14 cellular contexts compared by ENCODE assay signal in the genomic region with DNA sequence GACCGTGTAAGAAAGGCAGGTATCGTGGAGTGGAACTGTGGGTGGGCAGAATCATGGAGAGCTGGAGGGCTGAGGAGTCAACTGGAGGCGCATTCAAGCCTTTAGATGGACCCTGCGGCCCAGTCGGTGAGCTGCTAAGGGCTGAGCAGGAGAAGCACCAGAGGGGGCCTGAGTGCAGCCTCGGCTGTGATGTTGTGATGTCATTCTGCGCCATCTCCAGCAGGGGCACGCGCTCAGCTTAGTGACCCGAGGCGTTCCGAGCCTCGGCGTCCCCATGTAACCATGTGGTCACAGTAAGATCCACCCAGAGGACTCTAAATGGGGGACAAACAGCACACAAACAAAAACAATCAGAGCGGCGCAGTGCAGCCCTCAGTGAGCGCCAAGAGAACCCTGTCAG.
DNase-seq lines count a peak whose midpoint lies in the region; ATAC-seq and TF ChIP-seq lines count a peak whose summit lies in the region.
"Had no signal": no experiment of that assay in that cellular context is flagged by ENCODE, and none has a peak within 500 bp of the region (broad histone marks: within the 10 kb centered on the region; RNA-seq: fewer than 3 reads in every experiment).

No MANE protein-coding gene starts in this region.

- WGBS in IMR-90 (ENCODE audit: extremely low coverage in 2 of 2, insufficient read length in 1 of 2), 2 experiments = 84% methylated on average over 9 of the region's 17 CpGs; no CpG with 5 or more reads in 1 of the 2 experiments
- WGBS in endodermal cell (ENCODE audit: insufficient coverage in 1 of 2, insufficient read length in 1 of 2), 2 experiments = 90 to 98% methylated on average over 7 to 17 of the region's 17 CpGs

- no peak overlapping the region for H3K56ac ChIP-seq in IMR-90 (ENCODE audit: extremely low read depth, insufficient read depth, low read length)

- peaks cover 34% of the 10 kb centered on the region for H3K36me3 Mint-ChIP-seq in endodermal cell (ENCODE audit: low read depth)

- H2BK20ac ChIP-seq in IMR-90 (ENCODE audit: low read depth, low read length) = no peak overlapping the region

- no peak overlapping the region for H3K4me3 ChIP-seq in IMR-90 (ENCODE audit: insufficient read depth, low read depth, low read length)
- no peak overlapping the region for H3K4me3 ChIP-seq in endodermal cell (ENCODE audit: low read length)
- H3K4me3 ChIP-seq in rectal smooth muscle tissue (ENCODE audit: low read length) = no peak overlapping the region
- H3K4me3 ChIP-seq: Peyer's patch had no signal

- no peak overlapping the region for H4K5ac ChIP-seq in IMR-90 (ENCODE audit: low read depth, low read length)

- H3K79me1 ChIP-seq in IMR-90 (ENCODE audit: low read depth in 1 of 2, low read length in 2 of 2) = peaks cover 26 to 95% of the 10 kb centered on the region in 2 experiments

- TF ChIP-seq POLR2A in IMR-90 (IDR thresholded peaks at IDR 0.05; ENCODE audit: low read depth, low read length) = no peak

- TF ChIP-seq CTCF in IMR-90 (conservative IDR thresholded peaks at IDR 0.05; ENCODE audit: low read depth, low read length) (no peak; the same call in 1 of the 2 replicates), endodermal cell (conservative IDR thresholded peaks at IDR 0.05) (peak; percentile 69)

- H3K4me3 Mint-ChIP-seq in endodermal cell = no peak overlapping the region
- H3K4me3 Mint-ChIP-seq: activated CD8-positive, alpha-beta memory T cell treated with anti-CD3 and anti-CD28 coated beads, Interleukin-2, amount 10 ng/mL, durations not matched to agents 7 days and 5 days; CD8-positive, alpha-beta memory T cell had no signal

- H3K4ac ChIP-seq in IMR-90 (ENCODE audit: low read depth, low read length) = peak overlapping the region; percentile 4; the same call in 1 of the 2 replicates

- H3K4me1 ChIP-seq in IMR-90 (ENCODE audit: control insufficient read depth, insufficient read depth, low read length) = peaks cover 29% of the 10 kb centered on the region
- no peaks in the 10 kb centered on the region for H3K4me1 ChIP-seq in endodermal cell (ENCODE audit: control insufficient read depth, insufficient read depth, low read length)
- H3K4me1 ChIP-seq in rectal smooth muscle tissue (ENCODE audit: control insufficient read depth, insufficient read depth, low read length) = peaks cover 13% of the 10 kb centered on the region

- no peak overlapping the region for H3K4me2 ChIP-seq in IMR-90 (ENCODE audit: low read depth, low read length)

- no peak overlapping the region for H3K18ac ChIP-seq in IMR-90 (ENCODE audit: low read depth, low read length)

- peak overlapping the region; percentile 99 for H2BK5ac ChIP-seq in IMR-90 (ENCODE audit: low read depth, low read length, poor library complexity, severe bottlenecking)

- H2BK120ac ChIP-seq in IMR-90 (ENCODE audit: low read depth, low read length) = peak overlapping the region; percentile 12; the same call in 1 of the 2 replicates

- peaks cover 54% of the 10 kb centered on the region for H3K36me3 ChIP-seq in IMR-90 (ENCODE audit: control insufficient read depth, insufficient read depth, low read length)
- peaks cover 32% of the 10 kb centered on the region for H3K36me3 ChIP-seq in endodermal cell (ENCODE audit: control insufficient read depth, insufficient read depth, low read length)
- peaks cover 15% of the 10 kb centered on the region for H3K36me3 ChIP-seq in rectal smooth muscle tissue (ENCODE audit: control insufficient read depth, insufficient read depth, low read length)

- peaks cover 41% of the 10 kb centered on the region for H4K20me1 ChIP-seq in IMR-90 (ENCODE audit: insufficient read depth, low read length)

- H3K9me3 Mint-ChIP-seq in endodermal cell = no peaks in the 10 kb centered on the region
- H3K9me3 Mint-ChIP-seq: CD8-positive, alpha-beta memory T cell had no signal

- H3K9me1 ChIP-seq in IMR-90 (ENCODE audit: insufficient read depth, low read length) = peaks cover 42% of the 10 kb centered on the region

- H3K27ac ChIP-seq in IMR-90 (ENCODE audit: insufficient read depth, low read length) = peak overlapping the region; percentile 9; the same call in 1 of the 2 replicates
- no peak overlapping the region for H3K27ac ChIP-seq in endodermal cell (ENCODE audit: low read depth, low read length)
- peak overlapping the region; percentile 85 for H3K27ac ChIP-seq in rectal smooth muscle tissue (ENCODE audit: low read depth, low read length)

- H3K27me3 Mint-ChIP-seq in endodermal cell (ENCODE audit: insufficient read depth) = no peaks in the 10 kb centered on the region
- H3K27me3 Mint-ChIP-seq: activated CD8-positive, alpha-beta memory T cell treated with anti-CD3 and anti-CD28 coated beads, Interleukin-2, amount 10 ng/mL, durations not matched to agents 7 days and 5 days; CD8-positive, alpha-beta memory T cell had no signal

- POLR2A ChIA-PET in IMR-90 (lab: Charles Lee; ENCODE audit: unreplicated experiment) = no interaction called here

- no peak for ATAC-seq in IMR-90 (ENCODE audit: low read depth)
- ATAC-seq in HG03095 (IDR thresholded peaks at IDR 0.05; ENCODE audit: unreplicated experiment) = no peak
- ATAC-seq: activated CD8-positive, alpha-beta memory T cell treated with anti-CD3 and anti-CD28 coated beads, Interleukin-2, amount 10 ng/mL, durations not matched to agents 7 days and 5 days had no signal

- H3K27me3 ChIP-seq in IMR-90 (ENCODE audit: control insufficient read depth, insufficient read depth, low read length) (no peaks in the 10 kb centered on the region), endodermal cell (ENCODE audit: control insufficient read depth, insufficient read depth, low read length, poor library complexity, severe bottlenecking) (no peaks in the 10 kb centered on the region), rectal smooth muscle tissue (ENCODE audit: control insufficient read depth, insufficient read depth, low read length) (no peaks in the 10 kb centered on the region)
- H3K27me3 ChIP-seq: Peyer's patch had no signal

- no peaks in the 10 kb centered on the region for H3K4me1 Mint-ChIP-seq in endodermal cell
- H3K4me1 Mint-ChIP-seq: activated CD8-positive, alpha-beta memory T cell treated with anti-CD3 and anti-CD28 coated beads, Interleukin-2, amount 10 ng/mL, durations not matched to agents 7 days and 5 days had no signal

- no peak for TF ChIP-seq RAD21 in IMR-90 (IDR thresholded peaks at IDR 0.05; ENCODE audit: low read length)

- no peaks in the 10 kb centered on the region for H3K9me3 ChIP-seq in IMR-90 (ENCODE audit: control insufficient read depth, insufficient read depth, low read length)
- no peaks in the 10 kb centered on the region for H3K9me3 ChIP-seq in endodermal cell (ENCODE audit: control insufficient read depth, low read length)
- H3K9me3 ChIP-seq: Peyer's patch had no signal

- no peak overlapping the region for H2AFZ ChIP-seq in IMR-90 (replicated peaks; ENCODE audit: low read length, poor library complexity)

- in situ Hi-C loops in IMR-90 (cut with MboI; ENCODE audit: low sequenced_read_pairs) = loop anchor here (10.0 kb wide), 1 partner anchor 78 kb away; a partner anchor contains a TSS

- H3K23ac ChIP-seq in IMR-90 (ENCODE audit: low read depth, low read length) = 0 out of 2 replicates have a peak overlapping the region, but pooled peaks have one; percentile 10

- dilution Hi-C loops in IMR-90 (cut with HindIII; ENCODE audit: low sequenced_read_pairs, unreplicated experiment) = no loop called here

- no peak overlapping the region for H4K8ac ChIP-seq in IMR-90 (ENCODE audit: low read depth in 2 of 2, low read length in 2 of 2)

- no peak overlapping the region for H3K9ac ChIP-seq in IMR-90 (ENCODE audit: low read depth, low read length)
- H3K9ac ChIP-seq in endodermal cell (ENCODE audit: extremely low read depth, low read length, poor library complexity, severe bottlenecking) = no peak overlapping the region
- H3K9ac ChIP-seq in rectal smooth muscle tissue (ENCODE audit: low read length) = no peak overlapping the region

- peak; percentile 92 for DNase-seq in ELF-1 (ENCODE audit: low read depth, low spot score)
- no peak for DNase-seq in IMR-90
- DNase-seq in endodermal cell = peak; percentile 77
- no peak for DNase-seq in AG20443 (ENCODE audit: low spot score)
- no peak for DNase-seq in SIG-M5 treated with dmso at 0.1 percent for 504 hours (lab: John Stamatoyannopoulos, UW; ENCODE audit: unreplicated experiment)
- DNase-seq in kidney tubule cell (ENCODE audit: low spot score) = no peak
- DNase-seq: activated CD8-positive, alpha-beta memory T cell treated with anti-CD3 and anti-CD28 coated beads, Interleukin-2, amount 10 ng/mL, durations not matched to agents 7 days and 5 days; CD8-positive, alpha-beta memory T cell; NCI-H2107; Peyer's patch; small intestine; T-helper 9 cell had no signal

- no TSS peak for BruUV-seq in IMR-90 (replicated peaks; lab: Mats Ljungman, UMichigan)

- H3K14ac ChIP-seq in IMR-90 (replicated peaks; ENCODE audit: low read depth, low read length) = no peak overlapping the region

- intact Hi-C loops in IMR-90 (cut with micrococcal nuclease) = no loop called here

- no peak overlapping the region for H4K91ac ChIP-seq in IMR-90 (ENCODE audit: insufficient read depth, low read depth, low read length)

- no peak overlapping the region for H2BK15ac ChIP-seq in IMR-90 (ENCODE audit: low read depth, low read length)

- H3K27ac Mint-ChIP-seq in endodermal cell = no peak overlapping the region
- H3K27ac Mint-ChIP-seq: activated CD8-positive, alpha-beta memory T cell treated with anti-CD3 and anti-CD28 coated beads, Interleukin-2, amount 10 ng/mL, durations not matched to agents 7 days and 5 days had no signal

- CTCF ChIA-PET in IMR-90 (lab: Yijun Ruan, JAX) = interaction anchor here (0.9 kb wide), 1 partner anchor 12 kb away, joined by 3 read pairs; no protein-coding TSS in a partner anchor

- H2AK9ac ChIP-seq in IMR-90 (replicated peaks; ENCODE audit: low read depth, low read length, poor library complexity) = no peak overlapping the region

- H2AK5ac ChIP-seq in IMR-90 (ENCODE audit: low read depth, low read length) = no peak overlapping the region

TF ChIP-seq in IMR-90, 13 proteins besides CTCF, POLR2A, EP300 and RAD21 (continues in another document):
- TF ChIP-seq SMC3 (IDR thresholded peaks at IDR 0.05; ENCODE audit: low read depth, low read length) (no peak), NFE2L2 (IDR thresholded peaks at IDR 0.05; ENCODE audit: low read depth, low read length) (no peak), MAZ (IDR thresholded peaks at IDR 0.05; ENCODE audit: borderline replicate concordance, low read depth, low read length) (no peak), CHD1 (IDR thresholded peaks at IDR 0.05; ENCODE audit: low read depth, low read length) (no peak)
- TF ChIP-seq, protein P1, sequence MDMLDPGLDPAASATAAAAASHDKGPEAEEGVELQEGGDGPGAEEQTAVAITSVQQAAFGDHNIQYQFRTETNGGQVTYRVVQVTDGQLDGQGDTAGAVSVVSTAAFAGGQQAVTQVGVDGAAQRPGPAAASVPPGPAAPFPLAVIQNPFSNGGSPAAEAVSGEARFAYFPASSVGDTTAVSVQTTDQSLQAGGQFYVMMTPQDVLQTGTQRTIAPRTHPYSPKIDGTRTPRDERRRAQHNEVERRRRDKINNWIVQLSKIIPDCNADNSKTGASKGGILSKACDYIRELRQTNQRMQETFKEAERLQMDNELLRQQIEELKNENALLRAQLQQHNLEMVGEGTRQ (IDR thresholded peaks at IDR 0.05; ENCODE audit: low read depth, low read length) = no peak

Comparison
In these comparisons a context has a peak if more than half of its experiments do, and no peak if none do; other contexts are left out.
1. DNase-seq: peak in ELF-1 (single experiment) and endodermal cell (single experiment); none in IMR-90 (single experiment), AG20443 (single experiment), SIG-M5 treated with dmso at 0.1 percent for 504 hours (single experiment) and kidney tubule cell (single experiment).